ENCODE assay signal across 1 cellular context in genomic region chr1:66929999-66930822, GRCh38.
TF ChIP-seq lines count a peak whose summit lies in the region.

No MANE protein-coding gene starts in this region.

TF ChIP-seq in K562, 482 proteins besides CTCF, POLR2A, EP300 and RAD21 (continued from another document and continues in another):
- no peak for TF ChIP-seq HMBOX1 (IDR thresholded peaks at IDR 0.05)
- no peak for TF ChIP-seq TFAM (CRISPR knock-in tag; conservative IDR thresholded peaks at IDR 0.05)
- TF ChIP-seq ZNF766 (CRISPR knock-in tag; conservative IDR thresholded peaks at IDR 0.05): peak; percentile 98
- TF ChIP-seq ZNF121 (CRISPR knock-in tag; conservative IDR thresholded peaks at IDR 0.05): no peak
- TF ChIP-seq HNRNPLL (IDR thresholded peaks at IDR 0.05; ENCODE audit: low read depth, low read length, poor library complexity, severe bottlenecking): peak; percentile 79
- 0 out of 2 replicates have a peak, but pooled peaks have one; percentile 24 for TF ChIP-seq TRIM28 (IDR thresholded peaks at IDR 0.05)
- TF ChIP-seq POLR2AphosphoS2 (IDR thresholded peaks at IDR 0.05; ENCODE audit: low read length): peak; percentile 67; the same call in 1 of the 2 replicates
- TF ChIP-seq ZBTB1 (CRISPR knock-in tag; IDR thresholded peaks at IDR 0.05; ENCODE audit: borderline replicate concordance, low read depth): no peak
- no peak for TF ChIP-seq SLC30A9 (CRISPR knock-in tag; IDR thresholded peaks at IDR 0.05)
- TF ChIP-seq ZNF431 (CRISPR knock-in tag; IDR thresholded peaks at IDR 0.05): 0 out of 2 replicates have a peak, but pooled peaks have one; percentile 20
- peak in 1 of 2 experiments; percentile 55 for TF ChIP-seq AFF1 (IDR thresholded peaks at IDR 0.05; ENCODE audit: low read depth in 1 of 2, partially characterized antibody in 2 of 2)
- peak; percentile 69 for TF ChIP-seq GMEB1 (CRISPR knock-in tag; IDR thresholded peaks at IDR 0.05)
- TF ChIP-seq TCF15 (CRISPR knock-in tag; IDR thresholded peaks at IDR 0.05): no peak
- TF ChIP-seq ZNF639 (CRISPR knock-in tag; conservative IDR thresholded peaks at IDR 0.05 in 1 of 2, IDR thresholded peaks at IDR 0.05 in 1 of 2): peak in 1 of 2 experiments; percentile 96; a peak in 2 of 4 replicates
- no peak for TF ChIP-seq RBM15 (IDR thresholded peaks at IDR 0.05; ENCODE audit: insufficient read depth, low read length)
- no peak for TF ChIP-seq ID3 (CRISPR knock-in tag; IDR thresholded peaks at IDR 0.05)
- TF ChIP-seq ID3 (tag; IDR thresholded peaks at IDR 0.05): peak; percentile 81
- no peak for TF ChIP-seq SRSF3 (IDR thresholded peaks at IDR 0.05; ENCODE audit: insufficient read depth, low read length)
- no peak for TF ChIP-seq GTF3C2 (IDR thresholded peaks at IDR 0.05; ENCODE audit: borderline replicate concordance, extremely low read depth, insufficient read length)
- no peak for TF ChIP-seq ZC3H8 (IDR thresholded peaks at IDR 0.05)
- TF ChIP-seq SMARCA5 (IDR thresholded peaks at IDR 0.05): no peak
- TF ChIP-seq THRA (IDR thresholded peaks at IDR 0.05): no peak
- no peak; the same call in 1 of the 2 replicates for TF ChIP-seq LCOR (CRISPR knock-in tag; IDR thresholded peaks at IDR 0.05)
- TF ChIP-seq HEY1 (CRISPR knock-in tag; IDR thresholded peaks at IDR 0.05; ENCODE audit: borderline replicate concordance): no peak
- TF ChIP-seq NCOA4 (IDR thresholded peaks at IDR 0.05; ENCODE audit: partially characterized antibody): no peak
- no peak for TF ChIP-seq ZNF3 (CRISPR knock-in tag; IDR thresholded peaks at IDR 0.05)
- peak; percentile 25; the same call in 1 of the 2 replicates for TF ChIP-seq MBD2 (IDR thresholded peaks at IDR 0.05; ENCODE audit: borderline replicate concordance, low read depth)
- TF ChIP-seq RFX1 (IDR thresholded peaks at IDR 0.05): no peak
- TF ChIP-seq EHMT2 (IDR thresholded peaks at IDR 0.05): no peak
- peak; percentile 62 for TF ChIP-seq HCFC1 (IDR thresholded peaks at IDR 0.05; ENCODE audit: low read depth, low read length)
- TF ChIP-seq ELF2 (CRISPR knock-in tag; IDR thresholded peaks at IDR 0.05): peak; percentile 66; the same call in 1 of the 2 replicates
- peak; percentile 70 for TF ChIP-seq POLR2B (IDR thresholded peaks at IDR 0.05; ENCODE audit: low read depth, partially characterized antibody)
- no peak for TF ChIP-seq PPARD (CRISPR knock-in tag; IDR thresholded peaks at IDR 0.05)
